Comparison of ENCODE assay signal across 8 cellular contexts in the genomic region with DNA sequence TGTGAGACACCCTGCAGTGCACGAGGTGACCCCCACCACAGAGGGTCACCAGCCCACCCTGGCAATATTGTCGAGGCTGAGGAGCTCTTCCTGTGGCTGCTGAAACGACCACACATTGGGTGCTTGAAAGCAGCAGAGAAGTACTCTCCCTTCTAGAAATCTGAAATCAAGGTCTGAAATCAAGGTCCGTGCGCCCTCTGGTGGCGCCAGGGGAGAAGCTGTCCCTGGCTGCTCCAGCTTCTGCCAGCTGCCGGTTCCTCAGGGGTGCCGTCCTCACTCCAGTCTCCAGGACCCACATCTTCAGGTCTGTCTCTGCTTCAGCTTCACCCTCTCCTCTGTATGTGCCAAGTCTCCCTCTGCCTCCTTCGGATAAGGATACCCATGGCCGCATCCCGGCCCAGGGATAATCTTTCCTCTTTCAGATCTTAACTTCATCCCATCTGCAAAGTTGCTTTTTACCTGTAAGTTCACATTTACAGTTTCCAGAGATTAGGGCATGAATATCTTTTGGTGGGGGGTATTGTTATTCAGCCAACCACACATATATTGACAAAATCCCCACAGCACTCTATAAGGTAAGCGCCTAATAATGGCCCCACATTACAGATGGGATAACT.
A peak's percentile ranks its signal among the peaks of the same experiment; 100 is the strongest.
DNase-seq lines count a peak whose midpoint lies in the region; ATAC-seq lines count a peak whose summit lies in the region.

No MANE protein-coding gene starts in this region.

- no peaks in the 10 kb centered on the region for H3K36me3 Mint-ChIP-seq in central memory CD8-positive, alpha-beta T cell (ENCODE audit: insufficient read depth)

- DNase-seq in AML-193 (lab: John Stamatoyannopoulos, UW) (peak; percentile 28 to 34), H4 (ENCODE audit: low spot score) (peak; percentile 65), NCI-H446 treated with DMSO at 0.1 percent for 48 hours (lab: John Stamatoyannopoulos, UW) (peak; percentile 24), left colon (peak; percentile 35 to 76)
- DNase-seq in activated CD4-positive, alpha-beta T cell treated with anti-CD3 and anti-CD28 coated beads for 24 hours (ENCODE audit: low read depth in 2 of 2): peak; percentile 51 to 59
- peak; percentile 37 to 39 for DNase-seq in central memory CD8-positive, alpha-beta T cell (ENCODE audit: low spot score in 2 of 2)
- DNase-seq in stimulated activated CD4-positive, alpha-beta T cell treated with anti-CD3 and anti-CD28 coated beads, Interleukin-4, amount 100 ng/mL, for 1 hour: peak; percentile 71

- peaks cover 5% of the 10 kb centered on the region for H3K4me1 Mint-ChIP-seq in central memory CD8-positive, alpha-beta T cell

- H3K27ac Mint-ChIP-seq in central memory CD8-positive, alpha-beta T cell (ENCODE audit: low read depth): no peak overlapping the region

- intact Hi-C loops in left colon (cut with DNase I, micrococcal nuclease): no loop called here

- ATAC-seq in central memory CD8-positive, alpha-beta T cell (replicated peaks; ENCODE audit: extremely low read depth, poor library complexity, severe bottlenecking): no peak
- ATAC-seq in left colon (peak; percentile 62), GM21576 (IDR thresholded peaks at IDR 0.05; ENCODE audit: unreplicated experiment) (no peak)

- H3K4me3 Mint-ChIP-seq in central memory CD8-positive, alpha-beta T cell: no peak overlapping the region

- H3K9me3 Mint-ChIP-seq in central memory CD8-positive, alpha-beta T cell: no peaks in the 10 kb centered on the region

- peaks cover 78% of the 10 kb centered on the region for H3K27me3 Mint-ChIP-seq in central memory CD8-positive, alpha-beta T cell
